In genomic region chr1:112011231-112011630, GRCh38 we compare ENCODE assay signal across 15 cellular contexts. TPM values are rescaled to one million over a fixed set of nuclear protein-coding genes. Genes with fewer than 3 reads are reported as not detected.
DNase-seq lines count a peak whose midpoint lies in the region; ATAC-seq and TF ChIP-seq lines count a peak whose summit lies in the region.
"Had no signal": no experiment of that assay in that cellular context is flagged by ENCODE, and none has a peak within 500 bp of the region (broad histone marks: within the 10 kb centered on the region; RNA-seq: fewer than 3 reads in every experiment).

No MANE protein-coding gene starts in this region.

- H3K4me1 Mint-ChIP-seq in CD8-positive, alpha-beta memory T cell: no peaks in the 10 kb centered on the region
- no peaks in the 10 kb centered on the region for H3K4me1 Mint-ChIP-seq in activated T-helper 2 cell treated with anti-CD3 and anti-CD28 coated beads, Interferon-gamma antibody, Interleukin-2, Interleukin-4, amounts not matched to agents 10 μg/mL and 5 μg/mL and 100 μg/mL, durations not matched to agents 14 hours and 24 hours and 36 hours (ENCODE audit: low read depth)
- H3K4me1 Mint-ChIP-seq: immature natural killer cell, nephron progenitor cell had no signal

- H3K4me3 Mint-ChIP-seq in CD8-positive, alpha-beta memory T cell: no peak overlapping the region
- H3K4me3 Mint-ChIP-seq in activated T-helper 2 cell treated with anti-CD3 and anti-CD28 coated beads, Interferon-gamma antibody, Interleukin-2, Interleukin-4, amounts not matched to agents 10 μg/mL and 5 μg/mL and 100 μg/mL, durations not matched to agents 14 hours and 24 hours and 36 hours (ENCODE audit: low read depth): no peak overlapping the region
- H3K4me3 Mint-ChIP-seq: immature natural killer cell, nephron progenitor cell had no signal

- ATAC-seq in sciatic nerve: peak; percentile 93
- ATAC-seq: GM12878 had no signal

- peak; percentile 53 for DNase-seq in GM04503 (ENCODE audit: low read depth)
- DNase-seq in RKO (ENCODE audit: low spot score): peak; percentile 56
- peak; percentile 67 for DNase-seq in fibroblast of the aortic adventitia (ENCODE audit: low read depth)
- no peak for DNase-seq in sciatic nerve (ENCODE audit: low spot score)
- DNase-seq in NCI-H69 (lab: John Stamatoyannopoulos, UW): no peak
- DNase-seq in CD8-positive, alpha-beta memory T cell: no peak
- no peak for DNase-seq in activated T-helper 2 cell treated with anti-CD3 and anti-CD28 coated beads, Interferon-gamma antibody, Interleukin-2, Interleukin-4, amounts not matched to agents 10 μg/mL and 5 μg/mL and 100 μg/mL, durations not matched to agents 14 hours and 24 hours and 36 hours (ENCODE audit: low spot score)
- no peak for DNase-seq in GM19240 (ENCODE audit: insufficient read length, low spot score)
- DNase-seq: activated CD4-positive, CD25-positive, alpha-beta regulatory T cell; central memory CD4-positive, alpha-beta T cell; immature natural killer cell; NCI-H510A treated with DMSO at 0.1 percent for 48 hours; nephron progenitor cell had no signal

- CTCF ChIA-PET in CD8-positive, alpha-beta memory T cell (lab: Charles Lee): no interaction called here

- no peak overlapping the region for H3K4me3 ChIP-seq in fibroblast of the aortic adventitia (ENCODE audit: low read depth, low read length)
- H3K4me3 ChIP-seq in CD8-positive, alpha-beta memory T cell (ENCODE audit: low read length): no peak overlapping the region
- H3K4me3 ChIP-seq: GM12878, SJSA1 had no signal

- H3K27ac ChIP-seq in CD8-positive, alpha-beta memory T cell (ENCODE audit: low read depth, low read length): no peak overlapping the region
- H3K27ac ChIP-seq: SJSA1 had no signal

- no peaks in the 10 kb centered on the region for H3K4me1 ChIP-seq in CD8-positive, alpha-beta memory T cell (ENCODE audit: insufficient read depth, low read length)
- H3K4me1 ChIP-seq: SJSA1 had no signal

- H3K36me3 Mint-ChIP-seq in CD8-positive, alpha-beta memory T cell: no peaks in the 10 kb centered on the region
- H3K36me3 Mint-ChIP-seq in activated T-helper 2 cell treated with anti-CD3 and anti-CD28 coated beads, Interferon-gamma antibody, Interleukin-2, Interleukin-4, amounts not matched to agents 10 μg/mL and 5 μg/mL and 100 μg/mL, durations not matched to agents 14 hours and 24 hours and 36 hours (ENCODE audit: low read depth): no peaks in the 10 kb centered on the region
- H3K36me3 Mint-ChIP-seq: immature natural killer cell had no signal

- TF ChIP-seq CTCF in fibroblast of the aortic adventitia (IDR thresholded peaks at IDR 0.05; ENCODE audit: insufficient read depth, low read length): no peak

- peaks cover 0 to 7% (median 0%) of the 10 kb centered on the region in 5 donors for H3K9me3 Mint-ChIP-seq in CD8-positive, alpha-beta memory T cell
- H3K9me3 Mint-ChIP-seq in activated T-helper 2 cell treated with anti-CD3 and anti-CD28 coated beads, Interferon-gamma antibody, Interleukin-2, Interleukin-4, amounts not matched to agents 10 μg/mL and 5 μg/mL and 100 μg/mL, durations not matched to agents 14 hours and 24 hours and 36 hours: no peaks in the 10 kb centered on the region

- POLR2A ChIA-PET in CD8-positive, alpha-beta memory T cell (lab: Charles Lee): no interaction called here

- H3K9me3 ChIP-seq in CD8-positive, alpha-beta memory T cell (ENCODE audit: low read length): no peaks in the 10 kb centered on the region
- H3K9me3 ChIP-seq: SJSA1 had no signal

- H3K36me3 ChIP-seq in CD8-positive, alpha-beta memory T cell (ENCODE audit: insufficient read depth, low read length): no peaks in the 10 kb centered on the region
- H3K36me3 ChIP-seq: SJSA1 had no signal

- no peak overlapping the region for H3K27ac Mint-ChIP-seq in CD8-positive, alpha-beta memory T cell
- no peak overlapping the region for H3K27ac Mint-ChIP-seq in activated T-helper 2 cell treated with anti-CD3 and anti-CD28 coated beads, Interferon-gamma antibody, Interleukin-2, Interleukin-4, amounts not matched to agents 10 μg/mL and 5 μg/mL and 100 μg/mL, durations not matched to agents 14 hours and 24 hours and 36 hours
- H3K27ac Mint-ChIP-seq: immature natural killer cell had no signal

- H3K27me3 ChIP-seq in CD8-positive, alpha-beta memory T cell (ENCODE audit: insufficient read depth, low read length, poor library complexity, severe bottlenecking): no peaks in the 10 kb centered on the region
- H3K27me3 ChIP-seq: SJSA1 had no signal

- peaks cover 13 to 47% of the 10 kb centered on the region in 2 donors for H3K27me3 Mint-ChIP-seq in CD8-positive, alpha-beta memory T cell
- H3K27me3 Mint-ChIP-seq in activated T-helper 2 cell treated with anti-CD3 and anti-CD28 coated beads, Interferon-gamma antibody, Interleukin-2, Interleukin-4, amounts not matched to agents 10 μg/mL and 5 μg/mL and 100 μg/mL, durations not matched to agents 14 hours and 24 hours and 36 hours (ENCODE audit: low read depth): peaks cover 1% of the 10 kb centered on the region

- intact Hi-C loops in sciatic nerve (cut with DNase I): no loop called here
- intact Hi-C loops in activated T-helper 2 cell treated with anti-CD3 and anti-CD28 coated beads, Interferon-gamma antibody, Interleukin-2, Interleukin-4, amounts not matched to agents 10 μg/mL and 5 μg/mL and 100 μg/mL, durations not matched to agents 14 hours and 24 hours and 36 hours (cut with micrococcal nuclease): no loop called here

RNA-seq across cellular contexts. Expression of gene KCND3, which starts 21.8 kb away (rescaled TPM):
- total RNA-seq in fibroblast of the aortic adventitia (ENCODE audit: low replicate concordance) (0.09 and 5.2 TPM in 2 replicates), sciatic nerve (7.5 TPM)
- not detected for total RNA-seq in CD8-positive, alpha-beta memory T cell
- not detected for polyA plus RNA-seq in CD8-positive, alpha-beta memory T cell
- total RNA-seq in activated T-helper 2 cell treated with anti-CD3 and anti-CD28 coated beads, Interferon-gamma antibody, Interleukin-2, Interleukin-4, amounts not matched to agents 10 μg/mL and 5 μg/mL and 100 μg/mL, durations not matched to agents 14 hours and 24 hours and 36 hours: not detected in 2 replicates
- total RNA-seq: GM12878, SJSA1 had no signal

Comparison
In these comparisons a context has a peak if more than half of its experiments do, and no peak if none do; other contexts are left out.
1. DNase-seq: peak in GM04503 (single experiment), RKO (single experiment) and fibroblast of the aortic adventitia (single experiment); none in sciatic nerve (single experiment), NCI-H69 (single experiment), CD8-positive, alpha-beta memory T cell (0 of 5), activated T-helper 2 cell treated with anti-CD3 and anti-CD28 coated beads, Interferon-gamma antibody, Interleukin-2, Interleukin-4, amounts not matched to agents 10 μg/mL and 5 μg/mL and 100 μg/mL, durations not matched to agents 14 hours and 24 hours and 36 hours (single experiment) and GM19240 (single experiment).